Comparison of ENCODE assay signal across 18 cellular contexts in the genomic region with DNA sequence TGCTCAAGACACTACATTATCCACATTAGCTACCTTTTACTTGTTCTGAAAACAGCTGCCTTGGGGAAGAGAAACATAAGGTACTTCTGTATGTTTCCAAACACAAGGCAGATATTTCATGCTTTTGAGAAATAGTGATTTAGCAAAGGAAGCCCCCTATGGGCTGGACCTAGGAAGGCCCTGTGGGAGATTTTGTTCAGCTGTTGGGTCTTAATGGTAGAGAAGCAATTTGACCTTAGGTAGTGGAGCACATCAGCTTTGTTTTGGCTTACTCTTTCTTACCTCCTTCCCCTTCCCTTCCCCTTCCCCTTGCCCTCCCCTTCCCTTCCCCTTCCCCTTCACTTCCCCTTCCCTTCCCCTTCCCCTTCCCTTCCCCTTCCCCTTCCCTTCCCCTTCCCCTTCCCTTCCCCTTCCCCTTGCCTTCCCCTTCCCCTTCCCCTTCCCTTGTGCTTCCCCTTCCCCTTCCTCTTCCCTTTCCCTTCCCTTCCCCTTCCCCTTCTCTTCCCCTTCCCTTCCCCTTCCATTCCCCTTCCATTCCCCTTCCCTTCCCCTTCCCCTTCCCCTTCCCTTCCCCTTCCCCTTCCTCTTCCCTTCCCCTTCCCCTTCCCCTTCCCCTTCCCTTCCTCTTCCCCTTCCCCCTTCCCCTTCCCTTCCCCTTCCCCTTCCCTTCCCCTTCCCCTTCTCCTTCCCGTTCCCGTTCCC.
DNase-seq lines count a peak whose midpoint lies in the region; ATAC-seq and TF ChIP-seq lines count a peak whose summit lies in the region.
"Had no signal": no experiment of that assay in that cellular context is flagged by ENCODE, and none has a peak within 500 bp of the region (broad histone marks: within the 10 kb centered on the region; RNA-seq: fewer than 3 reads in every experiment).

No MANE protein-coding gene starts in this region.

- H3K4me3 ChIP-seq in HCT116 (replicated peaks in 1 of 2; ENCODE audit: low read depth in 1 of 2, low read length in 2 of 2): no peak overlapping the region
- no peak overlapping the region for H3K4me3 ChIP-seq in WERI-Rb-1 (ENCODE audit: low read depth, low read length)
- H3K4me3 ChIP-seq: SK-N-MC, smooth muscle cell, tibial artery had no signal

- no TSS peak for BruUV-seq in HCT116 (replicated peaks; lab: Mats Ljungman, UMichigan)

- ATAC-seq in HCT116 (no peak), GM19455 (IDR thresholded peaks at IDR 0.05; ENCODE audit: unreplicated experiment) (no peak), GM21515 (IDR thresholded peaks at IDR 0.05; ENCODE audit: unreplicated experiment) (no peak)
- ATAC-seq: activated CD4-positive, CD25-positive, alpha-beta regulatory T cell treated with anti-CD3 and anti-CD28 coated beads, Interleukin-2, amount 50 U/mL, for 24 hours; activated T-cell treated with anti-CD3 and anti-CD28 coated beads, Interleukin-2, amount 50 U/mL, for 72 hours; left colon had no signal

- RAD21 ChIA-PET in HCT116 (lab: Charles Lee; ENCODE audit: low non-redundant PET in 1 of 2, low total read pairs in 2 of 2, uncharacterized antibody in 2 of 2, unreplicated experiment in 2 of 2): no interaction called here

- no peak overlapping the region for H2AFZ ChIP-seq in HCT116 (ENCODE audit: low read depth, low read length, poor library complexity, severe bottlenecking)

- H3K27ac ChIP-seq in HCT116 (ENCODE audit: low read depth, low read length): no peak overlapping the region
- no peak overlapping the region for H3K27ac ChIP-seq in WERI-Rb-1
- H3K27ac ChIP-seq: 22Rv1, SK-N-MC, tibial artery had no signal

- H3K79me2 ChIP-seq in HCT116 (ENCODE audit: insufficient read depth, low read length): no peaks in the 10 kb centered on the region

- H3K27me3 ChIP-seq in HCT116 (ENCODE audit: insufficient read depth, low read length) (no peaks in the 10 kb centered on the region), WERI-Rb-1 (ENCODE audit: insufficient read depth, low read depth, severe bottlenecking) (no peaks in the 10 kb centered on the region)
- H3K27me3 ChIP-seq: tibial artery had no signal

- H3K36me3 ChIP-seq in HCT116 (ENCODE audit: control insufficient read depth in 1 of 2, insufficient read depth in 2 of 2, low read length in 2 of 2) (peaks cover 5 to 6% of the 10 kb centered on the region in 2 experiments; a peak in 2 of 4 replicates), WERI-Rb-1 (peaks cover 10% of the 10 kb centered on the region)

- H3K9ac ChIP-seq in HCT116 (ENCODE audit: low read length): no peak overlapping the region

- H3K9me3 ChIP-seq in HCT116 (ENCODE audit: control insufficient read depth in 1 of 2, insufficient read depth in 1 of 2, low read depth in 1 of 2, low read length in 2 of 2) (no peaks in the 10 kb centered on the region), WERI-Rb-1 (ENCODE audit: severe bottlenecking) (no peaks in the 10 kb centered on the region)
- H3K9me3 ChIP-seq: tibial artery had no signal

- H3K4me2 ChIP-seq in HCT116 (ENCODE audit: low read length): no peak overlapping the region
- H3K4me2 ChIP-seq: smooth muscle cell had no signal

- peak; percentile 25; the same call in 1 of the 2 replicates for TF ChIP-seq RAD21 in HCT116 (IDR thresholded peaks at IDR 0.05; ENCODE audit: low read depth)

- TF ChIP-seq CTCF in HCT116 (IDR thresholded peaks at IDR 0.05 in 2 of 3, conservative IDR thresholded peaks at IDR 0.05 in 1 of 3; ENCODE audit: borderline replicate concordance in 1 of 3, insufficient read depth in 1 of 3, low read depth in 2 of 3, low read length in 2 of 3) (peak in 2 of 3 experiments; percentile 14 to 20; a peak in 1 of 6 replicates), WERI-Rb-1 (IDR thresholded peaks at IDR 0.05; ENCODE audit: low read depth, low read length) (peak; percentile 62)

- no peaks in the 10 kb centered on the region for H4K20me1 ChIP-seq in HCT116 (ENCODE audit: insufficient read depth)

- no peak for TF ChIP-seq POLR2A in HCT116 (IDR thresholded peaks at IDR 0.05; ENCODE audit: borderline replicate concordance, extremely low read depth, insufficient read depth, insufficient read length)

- H3K4me1 ChIP-seq in HCT116 (ENCODE audit: control insufficient read depth in 1 of 2, insufficient read depth in 2 of 2, low read length in 2 of 2): no peaks in the 10 kb centered on the region
- H3K4me1 ChIP-seq: tibial artery had no signal

- DNase-seq in DMS 273 (lab: John Stamatoyannopoulos, UW; ENCODE audit: unreplicated experiment): peak; percentile 18
- DNase-seq in DMS 273 treated with DMSO at 0.1 percent for 48 hours (lab: John Stamatoyannopoulos, UW): no peak
- DNase-seq in HCT116 (ENCODE audit: low read depth, low spot score): no peak
- DNase-seq in WERI-Rb-1: no peak
- DNase-seq in lung microvascular endothelial cell (ENCODE audit: low read depth in 2 of 2): peak; percentile 33 to 44
- no peak for DNase-seq in GM19238 (ENCODE audit: insufficient read length, low spot score)
- DNase-seq: activated T-cell treated with anti-CD3 and anti-CD28 coated beads, Interleukin-2, amount 50 U/mL, for 72 hours; anterior cingulate cortex; IMR-90; left colon; NCI-H1694 treated with DMSO at 0.1 percent for 48 hours; tibial artery had no signal

- H3K9me2 ChIP-seq in HCT116 (ENCODE audit: insufficient read depth): no peaks in the 10 kb centered on the region

- CTCF ChIA-PET in HCT116 (lab: Charles Lee): interaction anchor here (0.9 kb wide), 1 partner anchor 514 kb away, joined by 4 read pairs; no protein-coding TSS in a partner anchor

- intact Hi-C loops in HCT116 (cut with micrococcal nuclease): no loop called here

- POLR2A ChIA-PET in HCT116 (lab: Charles Lee): no interaction called here

TF ChIP-seq in HCT116, 20 proteins besides CTCF, POLR2A, EP300 and RAD21 (continues in another document):
- TF ChIP-seq ZFX (IDR thresholded peaks at IDR 0.05) (no peak), CBX3 (IDR thresholded peaks at IDR 0.05; ENCODE audit: low read depth) (no peak), SRF (IDR thresholded peaks at IDR 0.05; ENCODE audit: low read depth) (no peak), TCF7L2 (IDR thresholded peaks at IDR 0.05; ENCODE audit: borderline replicate concordance, extremely low read depth, insufficient read depth, insufficient read length) (no peak), ZNF274 (IDR thresholded peaks at IDR 0.05; ENCODE audit: low read depth, low read length) (no peak), SP1 (IDR thresholded peaks at IDR 0.05; ENCODE audit: low read depth) (no peak), CEBPB (IDR thresholded peaks at IDR 0.05; ENCODE audit: low read depth) (no peak), EZH2 (IDR thresholded peaks at IDR 0.05) (no peak), YY1 (IDR thresholded peaks at IDR 0.05; ENCODE audit: extremely low read depth, insufficient replicate concordance, low read depth, low read length) (no peak), EGR1 (IDR thresholded peaks at IDR 0.05; ENCODE audit: low read depth) (no peak), EZH2phosphoT487 (IDR thresholded peaks at IDR 0.05; ENCODE audit: borderline replicate concordance) (no peak), ELF1 (IDR thresholded peaks at IDR 0.05; ENCODE audit: borderline replicate concordance, low read depth) (no peak), FOSL1 (IDR thresholded peaks at IDR 0.05; ENCODE audit: low read depth) (no peak)
- TF ChIP-seq, protein P1, sequence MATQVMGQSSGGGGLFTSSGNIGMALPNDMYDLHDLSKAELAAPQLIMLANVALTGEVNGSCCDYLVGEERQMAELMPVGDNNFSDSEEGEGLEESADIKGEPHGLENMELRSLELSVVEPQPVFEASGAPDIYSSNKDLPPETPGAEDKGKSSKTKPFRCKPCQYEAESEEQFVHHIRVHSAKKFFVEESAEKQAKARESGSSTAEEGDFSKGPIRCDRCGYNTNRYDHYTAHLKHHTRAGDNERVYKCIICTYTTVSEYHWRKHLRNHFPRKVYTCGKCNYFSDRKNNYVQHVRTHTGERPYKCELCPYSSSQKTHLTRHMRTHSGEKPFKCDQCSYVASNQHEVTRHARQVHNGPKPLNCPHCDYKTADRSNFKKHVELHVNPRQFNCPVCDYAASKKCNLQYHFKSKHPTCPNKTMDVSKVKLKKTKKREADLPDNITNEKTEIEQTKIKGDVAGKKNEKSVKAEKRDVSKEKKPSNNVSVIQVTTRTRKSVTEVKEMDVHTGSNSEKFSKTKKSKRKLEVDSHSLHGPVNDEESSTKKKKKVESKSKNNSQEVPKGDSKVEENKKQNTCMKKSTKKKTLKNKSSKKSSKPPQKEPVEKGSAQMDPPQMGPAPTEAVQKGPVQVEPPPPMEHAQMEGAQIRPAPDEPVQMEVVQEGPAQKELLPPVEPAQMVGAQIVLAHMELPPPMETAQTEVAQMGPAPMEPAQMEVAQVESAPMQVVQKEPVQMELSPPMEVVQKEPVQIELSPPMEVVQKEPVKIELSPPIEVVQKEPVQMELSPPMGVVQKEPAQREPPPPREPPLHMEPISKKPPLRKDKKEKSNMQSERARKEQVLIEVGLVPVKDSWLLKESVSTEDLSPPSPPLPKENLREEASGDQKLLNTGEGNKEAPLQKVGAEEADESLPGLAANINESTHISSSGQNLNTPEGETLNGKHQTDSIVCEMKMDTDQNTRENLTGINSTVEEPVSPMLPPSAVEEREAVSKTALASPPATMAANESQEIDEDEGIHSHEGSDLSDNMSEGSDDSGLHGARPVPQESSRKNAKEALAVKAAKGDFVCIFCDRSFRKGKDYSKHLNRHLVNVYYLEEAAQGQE (IDR thresholded peaks at IDR 0.05; ENCODE audit: low read depth): no peak
- TF ChIP-seq, protein P2, sequence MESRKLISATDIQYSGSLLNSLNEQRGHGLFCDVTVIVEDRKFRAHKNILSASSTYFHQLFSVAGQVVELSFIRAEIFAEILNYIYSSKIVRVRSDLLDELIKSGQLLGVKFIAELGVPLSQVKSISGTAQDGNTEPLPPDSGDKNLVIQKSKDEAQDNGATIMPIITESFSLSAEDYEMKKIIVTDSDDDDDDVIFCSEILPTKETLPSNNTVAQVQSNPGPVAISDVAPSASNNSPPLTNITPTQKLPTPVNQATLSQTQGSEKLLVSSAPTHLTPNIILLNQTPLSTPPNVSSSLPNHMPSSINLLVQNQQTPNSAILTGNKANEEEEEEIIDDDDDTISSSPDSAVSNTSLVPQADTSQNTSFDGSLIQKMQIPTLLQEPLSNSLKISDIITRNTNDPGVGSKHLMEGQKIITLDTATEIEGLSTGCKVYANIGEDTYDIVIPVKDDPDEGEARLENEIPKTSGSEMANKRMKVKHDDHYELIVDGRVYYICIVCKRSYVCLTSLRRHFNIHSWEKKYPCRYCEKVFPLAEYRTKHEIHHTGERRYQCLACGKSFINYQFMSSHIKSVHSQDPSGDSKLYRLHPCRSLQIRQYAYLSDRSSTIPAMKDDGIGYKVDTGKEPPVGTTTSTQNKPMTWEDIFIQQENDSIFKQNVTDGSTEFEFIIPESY (IDR thresholded peaks at IDR 0.05; ENCODE audit: extremely low read depth, insufficient replicate concordance, low read length): no peak
- TF ChIP-seq, protein P3, sequence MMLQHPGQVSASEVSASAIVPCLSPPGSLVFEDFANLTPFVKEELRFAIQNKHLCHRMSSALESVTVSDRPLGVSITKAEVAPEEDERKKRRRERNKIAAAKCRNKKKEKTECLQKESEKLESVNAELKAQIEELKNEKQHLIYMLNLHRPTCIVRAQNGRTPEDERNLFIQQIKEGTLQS (IDR thresholded peaks at IDR 0.05): no peak

Comparison
In these comparisons a context has a peak if more than half of its experiments do, and no peak if none do; other contexts are left out.
1. DNase-seq: peak in DMS 273 (single experiment) and lung microvascular endothelial cell (2 of 2); none in DMS 273 treated with DMSO at 0.1 percent for 48 hours (single experiment), HCT116 (single experiment), WERI-Rb-1 (single experiment) and GM19238 (single experiment).